Comparison of ENCODE assay signal across 9 cellular contexts in the genomic region with DNA sequence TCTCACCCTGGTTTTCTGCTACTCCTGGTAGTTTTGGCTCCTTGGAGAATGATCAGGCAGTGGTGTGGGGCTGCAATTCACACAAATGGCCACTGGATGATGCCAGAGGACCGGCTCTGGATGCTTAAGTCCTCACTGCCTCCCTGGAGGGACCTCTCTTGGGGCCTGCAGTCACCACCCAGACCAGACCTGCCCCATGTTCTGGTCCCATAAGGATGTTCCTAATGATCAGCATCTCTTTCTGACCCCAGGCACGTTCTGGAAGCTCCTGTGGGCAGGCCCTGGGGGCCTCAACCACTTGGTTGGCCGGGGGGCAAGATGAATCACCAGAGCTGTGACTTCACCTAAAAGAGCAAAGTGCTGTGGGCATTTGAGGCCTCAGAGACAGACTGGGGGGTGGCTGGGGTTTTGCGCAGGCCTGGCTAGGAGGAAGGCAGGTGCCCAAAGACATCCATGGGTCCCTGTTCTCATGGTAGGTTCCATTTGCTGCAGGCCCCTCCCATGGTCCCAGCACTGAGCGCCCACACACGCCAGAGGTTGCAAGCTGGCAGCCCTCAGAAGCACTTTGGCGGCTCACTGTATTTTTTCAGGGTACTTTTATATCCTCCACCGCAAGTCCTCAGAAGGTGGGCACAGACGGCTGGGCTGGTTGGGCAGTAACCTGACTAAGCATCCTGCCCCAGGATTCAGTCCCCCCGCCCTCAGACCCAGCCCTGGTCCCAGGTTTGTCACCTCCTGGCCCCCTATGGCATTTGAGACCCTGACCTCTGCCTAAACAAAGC. TPM values are rescaled to one million over a fixed set of nuclear protein-coding genes. Genes with fewer than 3 reads are reported as not detected.
DNase-seq lines count a peak whose midpoint lies in the region; ATAC-seq and TF ChIP-seq lines count a peak whose summit lies in the region.
"Had no signal": no experiment of that assay in that cellular context is flagged by ENCODE, and none has a peak within 500 bp of the region (broad histone marks: within the 10 kb centered on the region; RNA-seq: fewer than 3 reads in every experiment).

No MANE protein-coding gene starts in this region.

- H3K27ac ChIP-seq in hepatocyte, result no peak overlapping the region
- no peak overlapping the region for H3K27ac ChIP-seq in gastrocnemius medialis

- DNase-seq in NCI-H2029 (lab: John Stamatoyannopoulos, UW), result peak; percentile 54
- DNase-seq in NCI-H2029 treated with DMSO at 0.1 percent for 48 hours (lab: John Stamatoyannopoulos, UW), result no peak
- peak; percentile 34 to 73 for DNase-seq in NCI-H1930 (lab: John Stamatoyannopoulos, UW)
- peak; percentile 85 for DNase-seq in T1000 (lab: John Stamatoyannopoulos, UW)
- DNase-seq in astrocyte of the hippocampus (ENCODE audit: low read depth, low spot score), result peak; percentile 92
- DNase-seq in hepatocyte (ENCODE audit: low spot score), result peak; percentile 92
- peak; percentile 55 to 77 for DNase-seq in gastrocnemius medialis

- no peaks in the 10 kb centered on the region for H3K9me2 ChIP-seq in hepatocyte (replicated peaks; ENCODE audit: insufficient read depth)

- TF ChIP-seq CTCF in hepatocyte (IDR thresholded peaks at IDR 0.05; ENCODE audit: poor library complexity) (peak; percentile 98), gastrocnemius medialis (IDR thresholded peaks at IDR 0.05 in 4 of 5, conservative IDR thresholded peaks at IDR 0.05 in 1 of 5) (peak; percentile 98 to 100 (median 99))

- intact Hi-C loops in gastrocnemius medialis (cut with DNase I; ENCODE audit: low total_unique reads), result loop anchor here (1.0 to 5.0 kb wide), 3 partner anchors 121 to 236 kb away; a partner anchor contains a TSS

- H3K4me1 ChIP-seq in hepatocyte (ENCODE audit: insufficient read depth) (no peaks in the 10 kb centered on the region), gastrocnemius medialis (peaks cover 0 to 5% of the 10 kb centered on the region in 2 donors)

- no peaks in the 10 kb centered on the region for H3K79me2 ChIP-seq in hepatocyte

- H2AFZ ChIP-seq in hepatocyte, result peak overlapping the region; percentile 54

- H3K4me3 ChIP-seq in hepatocyte (no peak overlapping the region), gastrocnemius medialis (no peak overlapping the region)
- H3K4me3 ChIP-seq: BLaER1 treated with 17β-estradiol and CSF1 and Interleukin-3, amounts not matched to agents 10 nM and 100 nM had no signal

- no peak for TF ChIP-seq POLR2A in gastrocnemius medialis (IDR thresholded peaks at IDR 0.05)

- ATAC-seq in gastrocnemius medialis (peak; percentile 79 to 83), GM21786 (IDR thresholded peaks at IDR 0.05; ENCODE audit: unreplicated experiment) (no peak)

- no peak overlapping the region for H3K4me2 ChIP-seq in hepatocyte

- H4K20me1 ChIP-seq in hepatocyte (ENCODE audit: insufficient read depth, poor library complexity, severe bottlenecking), result no peaks in the 10 kb centered on the region

- no peaks in the 10 kb centered on the region for H3K36me3 ChIP-seq in hepatocyte (replicated peaks; ENCODE audit: insufficient read depth, low read depth)
- no peaks in the 10 kb centered on the region for H3K36me3 ChIP-seq in gastrocnemius medialis
- H3K36me3 ChIP-seq: BLaER1 treated with 17β-estradiol and CSF1 and Interleukin-3, amounts not matched to agents 10 nM and 100 nM had no signal

- WGBS in hepatocyte (ENCODE audit: low lambda C conversion rate, missing lambda C conversion rate), result 78% methylated on average over 10 of the region's 10 CpGs

- H3K9me3 ChIP-seq in hepatocyte (ENCODE audit: low read depth), result no peaks in the 10 kb centered on the region
- no peaks in the 10 kb centered on the region for H3K9me3 ChIP-seq in gastrocnemius medialis

- in situ Hi-C loops in gastrocnemius medialis (cut with MboI; ENCODE audit: low sequenced_read_pairs in 4 of 4), result loop anchor here (5.0 to 10.0 kb wide), 6 partner anchors 118 to 286 kb away; a partner anchor contains a TSS

- H3K27me3 ChIP-seq in hepatocyte, result no peaks in the 10 kb centered on the region
- no peaks in the 10 kb centered on the region for H3K27me3 ChIP-seq in gastrocnemius medialis
- H3K27me3 ChIP-seq: BLaER1 treated with 17β-estradiol and CSF1 and Interleukin-3, amounts not matched to agents 10 nM and 100 nM had no signal

RNA-seq across cellular contexts. Expression of a gene that starts 53.2 kb away (rescaled TPM):
- 2.6 and 3.4 TPM in 2 replicates for total RNA-seq in hepatocyte
- polyA plus RNA-seq in hepatocyte, result 3.3 and 3.5 TPM in 2 replicates
- total RNA-seq in gastrocnemius medialis, result 10 to 100 TPM in 2 of 4 donors, 1 to 10 TPM in 2; 3.7 to 15.7 (median 8.0) TPM
